ENCODE assay signal across 20 cellular contexts in genomic region chr5:127392762-127393161, GRCh38.
"Had no signal": no experiment of that assay in that cellular context is flagged by ENCODE, and none has a peak within 500 bp of the region (broad histone marks: within the 10 kb centered on the region; RNA-seq: fewer than 3 reads in every experiment).

No MANE protein-coding gene starts in this region.

- H3K27ac Mint-ChIP-seq: nephron had no signal

- H3K27me3 ChIP-seq: adrenal gland, gastroesophageal sphincter, left lung, right lobe of liver, suprapubic skin, upper lobe of left lung had no signal

- H3K36me3 ChIP-seq: adrenal gland, gastroesophageal sphincter, left lung, prostate gland, right lobe of liver, suprapubic skin, upper lobe of left lung had no signal

- DNase-seq: activated CD4-positive, alpha-beta T cell treated with anti-CD3 and anti-CD28 coated beads, Interleukin-2, amount 50 U/mL, for 4 hours; activated naive CD4-positive, alpha-beta T cell treated with anti-CD3 and anti-CD28 coated beads, Interleukin-2, amount 50 U/mL, for 16 hours; activated T-cell treated with anti-CD3 and anti-CD28 coated beads, Interleukin-2, amount 50 U/mL, for 1 hour; adrenal gland; central memory CD4-positive, alpha-beta T cell; effector CD8-positive, alpha-beta T cell; left lung; mesenchymal stem cell; occipital lobe; right lobe of liver; stimulated activated CD4-positive, alpha-beta T cell treated with anti-CD3 and anti-CD28 coated beads, Interleukin-2, amount 100 ng/mL, for 24 hours; stimulated activated naive CD4-positive, alpha-beta T cell; upper lobe of left lung had no signal

- H3K9me3 Mint-ChIP-seq: nephron had no signal

- H3K4me3 Mint-ChIP-seq: nephron had no signal

- ATAC-seq: gastroesophageal sphincter, left lung, right lobe of liver had no signal

- H3K9me3 ChIP-seq: adrenal gland, gastroesophageal sphincter, left lung, prostate gland, right lobe of liver, suprapubic skin, upper lobe of left lung had no signal

- FAIRE-seq: keratinocyte had no signal

- H3K4me3 ChIP-seq: adrenal gland, coronary artery, gastroesophageal sphincter, left lung, prostate gland, right lobe of liver, suprapubic skin, upper lobe of left lung had no signal

- H3K4me1 ChIP-seq: adrenal gland, gastroesophageal sphincter, left lung, prostate gland, right lobe of liver, suprapubic skin, upper lobe of left lung had no signal

- H3K27ac ChIP-seq: adrenal gland, coronary artery, epithelial cell of prostate, gastroesophageal sphincter, left lung, prostate gland, right lobe of liver, suprapubic skin, upper lobe of left lung had no signal
